ENCODE assay signal across 24 cellular contexts in genomic region chr6:107313776-107314175, GRCh38.
"Had no signal": no experiment of that assay in that cellular context is flagged by ENCODE, and none has a peak within 500 bp of the region (broad histone marks: within the 10 kb centered on the region; RNA-seq: fewer than 3 reads in every experiment).

No MANE protein-coding gene starts in this region.

- H3K27me3 Mint-ChIP-seq: naive B cell had no signal

- H3K4me1 ChIP-seq: esophagus squamous epithelium had no signal

- DNase-seq: dermis blood vessel endothelial cell; dorsolateral prefrontal cortex; effector CD4-positive, alpha-beta T cell; effector memory CD4-positive, alpha-beta T cell; esophagus squamous epithelium; foreskin fibroblast; foreskin melanocyte; gastrocnemius medialis; glutamatergic neuron; head of caudate nucleus; heart right ventricle; hippocampal formation; left cardiac atrium; left lung; left ventricle myocardium superior; lower lobe of right lung; mesenchymal stem cell; mucosa of descending colon; naive B cell had no signal

- FAIRE-seq: colon, endothelial cell of umbilical vein, keratinocyte had no signal

- H3K27me3 ChIP-seq: dorsolateral prefrontal cortex, esophagus squamous epithelium, gastrocnemius medialis, heart right ventricle, left lung had no signal

- H3K9me3 Mint-ChIP-seq: mesothelial cell of epicardium had no signal

- H3K27ac Mint-ChIP-seq: mesothelial cell of epicardium, naive B cell had no signal

- ATAC-seq: gastrocnemius medialis, heart right ventricle, left cardiac atrium, left lung, left ventricle myocardium superior, lower lobe of right lung, mucosa of descending colon had no signal

- H3K4me3 Mint-ChIP-seq: mesothelial cell of epicardium, naive B cell had no signal

- H3K9me3 ChIP-seq: esophagus squamous epithelium, gastrocnemius medialis, heart right ventricle, left lung, lower lobe of right lung, mucosa of descending colon had no signal

- H3K4me3 ChIP-seq: coronary artery, dorsolateral prefrontal cortex, esophagus squamous epithelium, gastrocnemius medialis, heart right ventricle, left lung, lower lobe of right lung, mucosa of descending colon had no signal

- H3K27ac ChIP-seq: coronary artery, dorsolateral prefrontal cortex, esophagus squamous epithelium, gastrocnemius medialis, heart right ventricle, left lung, lower lobe of right lung had no signal

- H3K4me1 Mint-ChIP-seq: mesothelial cell of epicardium had no signal

- H3K36me3 ChIP-seq: esophagus squamous epithelium, gastrocnemius medialis, heart right ventricle, left lung, lower lobe of right lung had no signal

- H3K36me3 Mint-ChIP-seq: mesothelial cell of epicardium had no signal
